In genomic region chr19:18385675-18386542, GRCh38 we compare ENCODE assay signal across 9 cellular contexts. TPM values are rescaled to one million over a fixed set of nuclear protein-coding genes. Genes with fewer than 3 reads are reported as not detected.
A peak's percentile ranks its signal among the peaks of the same experiment; 100 is the strongest.
DNase-seq lines count a peak whose midpoint lies in the region; FAIRE-seq and TF ChIP-seq lines count a peak whose summit lies in the region.
"Had no signal": no experiment of that assay in that cellular context is flagged by ENCODE, and none has a peak within 500 bp of the region (broad histone marks: within the 10 kb centered on the region; RNA-seq: fewer than 3 reads in every experiment).

GDF15 (plus strand) TSS chr19:18386158; CDS start chr19:18386190, 32 bp downstream.

- TF ChIP-seq CTCF in astrocyte (IDR thresholded peaks at IDR 0.05; ENCODE audit: insufficient read depth, low read depth, low read length) = peak; percentile 49

- peaks cover 15% of the 10 kb centered on the region for H3K4me1 ChIP-seq in astrocyte (ENCODE audit: insufficient read depth, low read length)
- no peaks in the 10 kb centered on the region for H3K4me1 ChIP-seq in iPS-20b (ENCODE audit: insufficient read depth, low read length)

- peak within 1 kb of the TSS; percentile 20 for H3K4me3 Mint-ChIP-seq in astrocyte (ENCODE audit: unreplicated experiment)

- no peaks in the 10 kb centered on the region for H3K27me3 ChIP-seq in astrocyte (ENCODE audit: insufficient read depth, low read length)
- H3K27me3 ChIP-seq in iPS-20b (ENCODE audit: insufficient read depth, low read length) = peaks cover 34% of the 10 kb centered on the region

- no peak for FAIRE-seq in astrocyte (lab: Jason Lieb, UNC)
- FAIRE-seq: endometrium had no signal

- peaks cover 5% of the 10 kb centered on the region for H3K4me1 Mint-ChIP-seq in astrocyte (ENCODE audit: low read depth, unreplicated experiment)

- H3K27ac ChIP-seq in astrocyte (ENCODE audit: low read depth, low read length) (no peak within 1 kb of the TSS), iPS-20b (ENCODE audit: low read length) (no peak within 1 kb of the TSS)

- peak within 1 kb of the TSS; percentile 52 for H3K9ac ChIP-seq in astrocyte (ENCODE audit: low read length)
- peak within 1 kb of the TSS; percentile 21; the same call in 1 of the 2 replicates for H3K9ac ChIP-seq in iPS-20b (ENCODE audit: low read depth, low read length)

- H3K27me3 Mint-ChIP-seq in astrocyte (ENCODE audit: low read depth, unreplicated experiment) = peaks cover 9% of the 10 kb centered on the region

- no peaks in the 10 kb centered on the region for H3K36me3 Mint-ChIP-seq in astrocyte (ENCODE audit: low read depth, unreplicated experiment)

- no peaks in the 10 kb centered on the region for H3K36me3 ChIP-seq in astrocyte (ENCODE audit: insufficient read depth, low read length)
- H3K36me3 ChIP-seq in iPS-20b (ENCODE audit: insufficient read depth, low read depth, low read length) = no peaks in the 10 kb centered on the region

- H3K79me2 ChIP-seq in astrocyte (ENCODE audit: insufficient read depth, low read length) = peaks cover 17% of the 10 kb centered on the region

- H3K27ac Mint-ChIP-seq in astrocyte (ENCODE audit: unreplicated experiment) = peak within 1 kb of the TSS; percentile 66

- no peaks in the 10 kb centered on the region for H3K9me3 ChIP-seq in astrocyte (ENCODE audit: insufficient read depth, low read depth, low read length)
- no peaks in the 10 kb centered on the region for H3K9me3 ChIP-seq in iPS-20b (ENCODE audit: insufficient read depth, low read depth, low read length)

- H3K4me2 ChIP-seq in astrocyte (ENCODE audit: low read length) = peak within 1 kb of the TSS; percentile 79

- peak within 1 kb of the TSS; percentile 2 for H2AFZ ChIP-seq in astrocyte (ENCODE audit: low read depth, low read length)

- peak within 1 kb of the TSS; percentile 57 for H3K4me3 ChIP-seq in astrocyte (ENCODE audit: insufficient read depth, low read depth, low read length)
- peak within 1 kb of the TSS; percentile 40; the same call in 1 of the 2 replicates for H3K4me3 ChIP-seq in iPS-20b (ENCODE audit: low read length)

- no peaks in the 10 kb centered on the region for H3K9me3 Mint-ChIP-seq in astrocyte (ENCODE audit: unreplicated experiment)

- DNase-seq in NCI-H510A treated with DMSO at 0.1 percent for 48 hours (lab: John Stamatoyannopoulos, UW) (peak; percentile 46), NCI-H510A (lab: John Stamatoyannopoulos, UW) (no peak), NCI-H146 (lab: John Stamatoyannopoulos, UW) (peak; percentile 73), astrocyte (ENCODE audit: low read depth) (peak; percentile 80), pons (ENCODE audit: low spot score) (no peak), NCI-H2171 (lab: John Stamatoyannopoulos, UW) (no peak)
- peak; percentile 50 for DNase-seq in stimulated activated CD4-positive, alpha-beta T cell treated with anti-CD3 and anti-CD28 coated beads, Interleukin-15, amount 100 ng/mL, for 24 hours

- H4K20me1 ChIP-seq in astrocyte (ENCODE audit: insufficient read depth, low read length) = peaks cover 25% of the 10 kb centered on the region

RNA-seq across cellular contexts. Expression of gene GDF15, which starts in this region (rescaled TPM):
- total RNA-seq in astrocyte = 20.5 and 23.2 TPM in 2 replicates

Comparison
In these comparisons a context has a peak if more than half of its experiments do, and no peak if none do; other contexts are left out.
1. DNase-seq: peak in NCI-H510A treated with DMSO at 0.1 percent for 48 hours (single experiment), NCI-H146 (single experiment), astrocyte (single experiment) and stimulated activated CD4-positive, alpha-beta T cell treated with anti-CD3 and anti-CD28 coated beads, Interleukin-15, amount 100 ng/mL, for 24 hours (single experiment); none in NCI-H510A (single experiment), pons (single experiment) and NCI-H2171 (single experiment).